3 cellular contexts compared by ENCODE assay signal in genomic region chr11:34975482-34975881, GRCh38.
TF ChIP-seq lines count a peak whose summit lies in the region.

No MANE protein-coding gene starts in this region.

TF ChIP-seq in A549, 52 proteins besides CTCF, POLR2A, EP300 and RAD21 (continued from another document):
- TF ChIP-seq ATOH8 (CRISPR knock-in tag; IDR thresholded peaks at IDR 0.05; ENCODE audit: low read depth) (no peak), KDM1A (IDR thresholded peaks at IDR 0.05; ENCODE audit: low read depth) (no peak), TFCP2L1 (CRISPR knock-in tag; IDR thresholded peaks at IDR 0.05) (no peak), PBX3 (IDR thresholded peaks at IDR 0.05) (no peak), CHD4 (IDR thresholded peaks at IDR 0.05; ENCODE audit: borderline replicate concordance) (no peak), EHF (CRISPR knock-in tag; IDR thresholded peaks at IDR 0.05) (no peak), MAFK (IDR thresholded peaks at IDR 0.05; ENCODE audit: partially characterized antibody) (no peak), RARB (CRISPR knock-in tag; IDR thresholded peaks at IDR 0.05) (no peak)

TF ChIP-seq in HCT116, 20 proteins besides CTCF, POLR2A, EP300 and RAD21 (continued from another document):
- no peak for TF ChIP-seq MAX (IDR thresholded peaks at IDR 0.05)
- TF ChIP-seq REST (IDR thresholded peaks at IDR 0.05; ENCODE audit: low read depth) = no peak
- TF ChIP-seq EZH2phosphoT487 (IDR thresholded peaks at IDR 0.05; ENCODE audit: borderline replicate concordance) = no peak
- TF ChIP-seq ZBTB33 (IDR thresholded peaks at IDR 0.05; ENCODE audit: extremely low read depth, insufficient replicate concordance, low read length) = no peak
- TF ChIP-seq SP1 (IDR thresholded peaks at IDR 0.05; ENCODE audit: low read depth) = no peak
- TF ChIP-seq POLR2AphosphoS5 (IDR thresholded peaks at IDR 0.05; ENCODE audit: low read depth, low read length) = no peak
- TF ChIP-seq ATF3 (IDR thresholded peaks at IDR 0.05) = no peak
- TF ChIP-seq TCF7L2 (IDR thresholded peaks at IDR 0.05; ENCODE audit: borderline replicate concordance, extremely low read depth, insufficient read depth, insufficient read length) = no peak
- no peak for TF ChIP-seq SRF (IDR thresholded peaks at IDR 0.05; ENCODE audit: low read depth)
- TF ChIP-seq CBX3 (IDR thresholded peaks at IDR 0.05; ENCODE audit: low read depth) = no peak
- TF ChIP-seq YY1 (IDR thresholded peaks at IDR 0.05; ENCODE audit: extremely low read depth, insufficient replicate concordance, low read depth, low read length) = no peak
- no peak for TF ChIP-seq EZH2 (IDR thresholded peaks at IDR 0.05)
- no peak for TF ChIP-seq CEBPB (IDR thresholded peaks at IDR 0.05; ENCODE audit: low read depth)
- no peak for TF ChIP-seq ZFX (IDR thresholded peaks at IDR 0.05)
TF ChIP-seq in HCT116: peak in this region for 0.

TF ChIP-seq in WTC11, 78 proteins besides CTCF, POLR2A, EP300 and RAD21:
- TF ChIP-seq ARID4B (CRISPR knock-in tag; IDR thresholded peaks at IDR 0.05; ENCODE audit: borderline replicate concordance) (no peak), ZNF219 (CRISPR knock-in tag; IDR thresholded peaks at IDR 0.05; ENCODE audit: borderline replicate concordance) (no peak), ZNF281 (CRISPR knock-in tag; IDR thresholded peaks at IDR 0.05) (no peak), KAT7 (CRISPR knock-in tag; IDR thresholded peaks at IDR 0.05; ENCODE audit: borderline replicate concordance) (no peak), HMGA2 (CRISPR knock-in tag; IDR thresholded peaks at IDR 0.05) (no peak), ELF4 (CRISPR knock-in tag; IDR thresholded peaks at IDR 0.05; ENCODE audit: low read depth) (no peak), E2F4 (CRISPR knock-in tag; IDR thresholded peaks at IDR 0.05; ENCODE audit: borderline replicate concordance, low read depth) (no peak), JAZF1 (CRISPR knock-in tag; IDR thresholded peaks at IDR 0.05) (no peak), NFATC4 (CRISPR knock-in tag; IDR thresholded peaks at IDR 0.05) (no peak), E2F1 (CRISPR knock-in tag; IDR thresholded peaks at IDR 0.05) (no peak)
